22 cellular contexts compared by ENCODE assay signal in genomic region chr11:89267660-89268302, GRCh38.
"Had no signal": no experiment of that assay in that cellular context is flagged by ENCODE, and none has a peak within 500 bp of the region (broad histone marks: within the 10 kb centered on the region; RNA-seq: fewer than 3 reads in every experiment).

No MANE protein-coding gene starts in this region.

- ATAC-seq: left colon; left ventricle myocardium superior; natural killer cell; right lobe of liver; stimulated activated naive B cell treated with anti-CD40 and anti-IgM and Interleukin-4, amounts not matched to agents 10 μg/mL and 1 μg/mL and 100 μg/mL, for 72 hours had no signal

- H3K27ac ChIP-seq: dorsolateral prefrontal cortex, parathyroid adenoma, right lobe of liver, thoracic aorta, tibial nerve, vagina had no signal

- H3K27me3 ChIP-seq: dorsolateral prefrontal cortex, right lobe of liver, tibial nerve, vagina had no signal

- H3K4me3 ChIP-seq: dorsolateral prefrontal cortex, lung, right lobe of liver, thoracic aorta, tibial nerve, vagina had no signal

- H3K9me3 Mint-ChIP-seq: stimulated activated naive CD8-positive, alpha-beta T cell treated with anti-CD3 and anti-CD28 coated beads, Interleukin-15, Interleukin-2, amounts not matched to agents 100 ng/mL and 50 ng/mL, for 24 hours had no signal

- DNase-seq: dorsolateral prefrontal cortex; effector CD4-positive, alpha-beta T cell; hypothalamus; immature natural killer cell; islet precursor cell; kidney glomerular epithelial cell; left colon; left ventricle myocardium superior; natural killer cell; right lobe of liver; small intestine; stimulated activated CD4-positive, alpha-beta T cell treated with anti-CD3 and anti-CD28 coated beads, Interleukin-15, amount 100 ng/mL, for 24 hours; stimulated activated CD4-positive, alpha-beta T cell treated with anti-CD3 and anti-CD28 coated beads, Interleukin-2, amount 100 ng/mL, for 48 hours; stimulated activated naive B cell treated with anti-CD40 and anti-IgM and Interleukin-4, amounts not matched to agents 10 μg/mL and 1 μg/mL and 100 μg/mL, for 72 hours had no signal

- H3K4me1 Mint-ChIP-seq: immature natural killer cell; memory B cell; natural killer cell; stimulated activated naive B cell treated with anti-CD40 and anti-IgM and Interleukin-4, amounts not matched to agents 10 μg/mL and 1 μg/mL and 100 μg/mL, for 72 hours had no signal

- H3K36me3 ChIP-seq: right lobe of liver, thoracic aorta, tibial nerve, vagina had no signal

- H3K27ac Mint-ChIP-seq: immature natural killer cell; memory B cell; natural killer cell; progenitor cell of endocrine pancreas; stimulated activated naive B cell treated with anti-CD40 and anti-IgM and Interleukin-4, amounts not matched to agents 10 μg/mL and 1 μg/mL and 100 μg/mL, for 72 hours; stimulated activated naive CD8-positive, alpha-beta T cell treated with anti-CD3 and anti-CD28 coated beads, Interleukin-15, Interleukin-2, amounts not matched to agents 100 ng/mL and 50 ng/mL, for 24 hours had no signal

- H3K4me3 Mint-ChIP-seq: immature natural killer cell; memory B cell; natural killer cell; stimulated activated naive B cell treated with anti-CD40 and anti-IgM and Interleukin-4, amounts not matched to agents 10 μg/mL and 1 μg/mL and 100 μg/mL, for 72 hours; stimulated activated naive CD8-positive, alpha-beta T cell treated with anti-CD3 and anti-CD28 coated beads, Interleukin-15, Interleukin-2, amounts not matched to agents 100 ng/mL and 50 ng/mL, for 24 hours had no signal

- H3K4me1 ChIP-seq: parathyroid adenoma, right lobe of liver, tibial nerve, vagina had no signal

- FAIRE-seq: small intestine had no signal

- H3K9me3 ChIP-seq: right lobe of liver, tibial nerve, vagina had no signal

- H3K27me3 Mint-ChIP-seq: memory B cell; progenitor cell of endocrine pancreas; stimulated activated naive B cell treated with anti-CD40 and anti-IgM and Interleukin-4, amounts not matched to agents 10 μg/mL and 1 μg/mL and 100 μg/mL, for 72 hours; stimulated activated naive CD8-positive, alpha-beta T cell treated with anti-CD3 and anti-CD28 coated beads, Interleukin-15, Interleukin-2, amounts not matched to agents 100 ng/mL and 50 ng/mL, for 24 hours had no signal

- H3K36me3 Mint-ChIP-seq: immature natural killer cell; memory B cell; natural killer cell; stimulated activated naive B cell treated with anti-CD40 and anti-IgM and Interleukin-4, amounts not matched to agents 10 μg/mL and 1 μg/mL and 100 μg/mL, for 72 hours had no signal
